In genomic region chr12:19643635-19644034, GRCh38 we compare ENCODE assay signal across 8 cellular contexts.
DNase-seq lines count a peak whose midpoint lies in the region; ATAC-seq and TF ChIP-seq lines count a peak whose summit lies in the region.

No MANE protein-coding gene starts in this region.

- H3K18ac ChIP-seq in mesenchymal stem cell (ENCODE audit: low read depth in 1 of 2, low read length in 2 of 2), result no peak overlapping the region

- no peak overlapping the region for H3K4me3 ChIP-seq in NB4 (ENCODE audit: low read depth, low read length)
- no peak overlapping the region for H3K4me3 ChIP-seq in mesenchymal stem cell (ENCODE audit: insufficient read depth in 1 of 2, low read depth in 1 of 2, low read length in 2 of 2)

- H2AK5ac ChIP-seq in mesenchymal stem cell (ENCODE audit: low read length, severe bottlenecking), result no peak overlapping the region

- 9% methylated on average over 4 of the region's 5 CpGs for WGBS in mesenchymal stem cell

- no peak overlapping the region for H4K91ac ChIP-seq in mesenchymal stem cell (ENCODE audit: low read length)

- no peak overlapping the region for H3K27ac Mint-ChIP-seq in chondrocyte (ENCODE audit: unreplicated experiment)

- H2AFZ ChIP-seq in mesenchymal stem cell (ENCODE audit: low read depth, low read length), result no peak overlapping the region

- no peaks in the 10 kb centered on the region for H3K36me3 ChIP-seq in mesenchymal stem cell (ENCODE audit: control insufficient read depth in 1 of 2, insufficient read depth in 2 of 2, low read depth in 1 of 2, low read length in 2 of 2)

- no peaks in the 10 kb centered on the region for H3K79me1 ChIP-seq in mesenchymal stem cell (replicated peaks; ENCODE audit: low read length, poor library complexity, severe bottlenecking)

- no peak overlapping the region for H2BK120ac ChIP-seq in mesenchymal stem cell (ENCODE audit: low read depth, low read length)

- H3K27ac ChIP-seq in mesenchymal stem cell (ENCODE audit: low read length, poor library complexity, severe bottlenecking), result no peak overlapping the region

- H2BK5ac ChIP-seq in mesenchymal stem cell (ENCODE audit: low read depth, low read length, poor library complexity, severe bottlenecking), result no peak overlapping the region

- peaks cover 9% of the 10 kb centered on the region for H3K9me3 Mint-ChIP-seq in chondrocyte (ENCODE audit: low read depth)

- no peak overlapping the region for H3K14ac ChIP-seq in mesenchymal stem cell (ENCODE audit: low read length in 2 of 2)

- peaks cover 9% of the 10 kb centered on the region for H3K4me1 Mint-ChIP-seq in chondrocyte (ENCODE audit: low read depth)

- H3K4ac ChIP-seq in mesenchymal stem cell (ENCODE audit: low read depth in 1 of 2, low read length in 2 of 2), result no peak overlapping the region

- H3K9ac ChIP-seq in mesenchymal stem cell (ENCODE audit: low read length), result no peak overlapping the region

- peak; percentile 43 for TF ChIP-seq CTCF in NB4 (IDR thresholded peaks at IDR 0.05; ENCODE audit: low read depth, low read length)
- peak; percentile 89 for TF ChIP-seq CTCF in chondrocyte (IDR thresholded peaks at IDR 0.05)

- H3K36me3 Mint-ChIP-seq in chondrocyte (ENCODE audit: low read depth), result peaks cover 4% of the 10 kb centered on the region

- H3K4me2 ChIP-seq in mesenchymal stem cell (ENCODE audit: low read length, poor library complexity, severe bottlenecking), result no peak overlapping the region

- no peak overlapping the region for H2BK12ac ChIP-seq in mesenchymal stem cell (ENCODE audit: low read length in 2 of 2)

- no peaks in the 10 kb centered on the region for H3K27me3 ChIP-seq in mesenchymal stem cell (ENCODE audit: control insufficient read depth in 1 of 2, insufficient read depth in 1 of 2, low read length in 2 of 2)

- no peak overlapping the region for H2BK15ac ChIP-seq in mesenchymal stem cell (ENCODE audit: low read depth, poor library complexity, severe bottlenecking)

- no peak overlapping the region for H3K4me3 Mint-ChIP-seq in chondrocyte (ENCODE audit: unreplicated experiment)

- ATAC-seq in HG02571 (IDR thresholded peaks at IDR 0.05; ENCODE audit: unreplicated experiment) (no peak), GM21447 (IDR thresholded peaks at IDR 0.05; ENCODE audit: unreplicated experiment) (no peak)

- H3K23ac ChIP-seq in mesenchymal stem cell (ENCODE audit: low read length in 2 of 2), result no peak overlapping the region

- H4K8ac ChIP-seq in mesenchymal stem cell (ENCODE audit: low read length), result no peak overlapping the region

- TF ChIP-seq POLR2A in NB4 (IDR thresholded peaks at IDR 0.05; ENCODE audit: extremely low read depth, insufficient read length), result no peak

- H3K27me3 Mint-ChIP-seq in chondrocyte (ENCODE audit: low read depth), result no peaks in the 10 kb centered on the region

- peaks cover 13% of the 10 kb centered on the region for H3K9me3 ChIP-seq in mesenchymal stem cell (ENCODE audit: control insufficient read depth, low read length)

- DNase-seq in COLO829 (ENCODE audit: low spot score) (peak; percentile 35), NB4 (ENCODE audit: low read depth) (peak; percentile 34), chondrocyte (ENCODE audit: low spot score) (no peak), mesenchymal stem cell (peak; percentile 76), T-helper 1 cell (no peak)
- no peak for DNase-seq in stimulated activated CD8-positive, alpha-beta memory T cell treated with anti-CD3 and anti-CD28 coated beads, Interleukin-4, amount 100 ng/mL, for 48 hours

- no peaks in the 10 kb centered on the region for H3K4me1 ChIP-seq in mesenchymal stem cell (ENCODE audit: control insufficient read depth, insufficient read depth, low read depth, low read length)

Comparison
In these comparisons a context has a peak if more than half of its experiments do, and no peak if none do; other contexts are left out.
1. DNase-seq: peak in COLO829 (single experiment), NB4 (single experiment) and mesenchymal stem cell (single experiment); none in chondrocyte (single experiment), T-helper 1 cell (0 of 5) and stimulated activated CD8-positive, alpha-beta memory T cell treated with anti-CD3 and anti-CD28 coated beads, Interleukin-4, amount 100 ng/mL, for 48 hours (single experiment).